In the genomic region with DNA sequence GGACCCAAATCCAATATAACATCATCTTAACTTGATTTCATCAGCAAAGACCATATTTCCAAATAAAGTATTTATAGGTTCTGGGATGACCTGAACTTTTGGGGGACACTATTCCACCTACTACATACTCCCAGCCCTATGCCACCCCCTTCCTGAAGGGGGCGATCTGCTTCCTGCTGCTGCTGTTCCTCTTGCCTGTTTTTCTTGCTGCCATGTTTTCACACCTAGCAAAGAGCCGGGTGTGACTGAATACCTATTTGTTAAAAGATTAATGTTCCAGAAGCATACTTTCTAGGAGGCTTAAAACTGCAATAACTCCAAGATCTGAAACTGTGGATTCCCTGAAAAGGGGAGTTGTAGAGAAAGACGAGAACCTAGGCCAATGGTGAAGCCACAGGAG, we compare ENCODE assay signal across 13 cellular contexts.
DNase-seq lines count a peak whose midpoint lies in the region; ATAC-seq and TF ChIP-seq lines count a peak whose summit lies in the region.
"Had no signal": no experiment of that assay in that cellular context is flagged by ENCODE, and none has a peak within 500 bp of the region (broad histone marks: within the 10 kb centered on the region; RNA-seq: fewer than 3 reads in every experiment).

No MANE protein-coding gene starts in this region.

- DNase-seq in stimulated activated naive CD8-positive, alpha-beta T cell treated with anti-CD3 and anti-CD28 coated beads, Interleukin-15, amount 100 ng/mL, for 72 hours: no peak
- DNase-seq in stimulated activated naive CD8-positive, alpha-beta T cell treated with anti-CD3 and anti-CD28 coated beads, Interleukin-15, Interleukin-2, amounts not matched to agents 100 U/mL and 50 U/mL, for 24 hours: no peak
- DNase-seq in NAMALWA (ENCODE audit: low spot score) (peak; percentile 13), chondrocyte (ENCODE audit: low spot score) (no peak), upper lobe of right lung (no peak), NOMO-1 (lab: John Stamatoyannopoulos, UW; ENCODE audit: unreplicated experiment in 2 of 2) (no peak), SIG-M5 (lab: John Stamatoyannopoulos, UW) (no peak)
- DNase-seq: activated CD4-positive, alpha-beta T cell treated with anti-CD3 and anti-CD28 coated beads for 48 hours; amniotic stem cell; NCI-H187 treated with DMSO at 0.1 percent for 48 hours; stimulated activated CD8-positive, alpha-beta memory T cell treated with anti-CD3 and anti-CD28 coated beads, Interleukin-4, amount 100 ng/mL, for 48 hours had no signal

- H3K27me3 Mint-ChIP-seq in stimulated activated naive CD8-positive, alpha-beta T cell treated with anti-CD3 and anti-CD28 coated beads, Interleukin-15, amount 100 ng/mL, for 72 hours: peaks cover 7% of the 10 kb centered on the region
- H3K27me3 Mint-ChIP-seq in chondrocyte (ENCODE audit: low read depth): no peaks in the 10 kb centered on the region

- H3K4me3 Mint-ChIP-seq in stimulated activated naive CD8-positive, alpha-beta T cell treated with anti-CD3 and anti-CD28 coated beads, Interleukin-15, amount 100 ng/mL, for 72 hours: peak overlapping the region in 1 of 2 donors; percentile 43
- no peak overlapping the region for H3K4me3 Mint-ChIP-seq in chondrocyte (ENCODE audit: unreplicated experiment)

- H3K4me1 ChIP-seq in upper lobe of right lung: no peaks in the 10 kb centered on the region

- ATAC-seq in stimulated activated naive CD8-positive, alpha-beta T cell treated with anti-CD3 and anti-CD28 coated beads, Interleukin-15, amount 100 ng/mL, for 72 hours: no peak
- no peak for ATAC-seq in stimulated activated naive CD8-positive, alpha-beta T cell treated with anti-CD3 and anti-CD28 coated beads, Interleukin-15, Interleukin-2, amounts not matched to agents 100 U/mL and 50 U/mL, for 24 hours
- ATAC-seq in upper lobe of right lung (no peak), HG03159 (IDR thresholded peaks at IDR 0.05; ENCODE audit: unreplicated experiment) (no peak)

- peak overlapping the region; percentile 51 to 88 for H3K27ac Mint-ChIP-seq in stimulated activated naive CD8-positive, alpha-beta T cell treated with anti-CD3 and anti-CD28 coated beads, Interleukin-15, amount 100 ng/mL, for 72 hours
- H3K27ac Mint-ChIP-seq in chondrocyte (ENCODE audit: unreplicated experiment): no peak overlapping the region

- H3K27me3 ChIP-seq in upper lobe of right lung: no peaks in the 10 kb centered on the region

- H3K9me3 ChIP-seq in upper lobe of right lung: no peaks in the 10 kb centered on the region

- no peak overlapping the region for H3K4me3 ChIP-seq in upper lobe of right lung

- TF ChIP-seq CTCF in chondrocyte (IDR thresholded peaks at IDR 0.05): peak; percentile 47
- TF ChIP-seq CTCF in upper lobe of right lung (IDR thresholded peaks at IDR 0.05): peak; percentile 24

- no peak overlapping the region for H3K27ac ChIP-seq in upper lobe of right lung
- H3K27ac ChIP-seq: RWPE1 had no signal

- no peaks in the 10 kb centered on the region for H3K36me3 ChIP-seq in upper lobe of right lung

- H3K36me3 Mint-ChIP-seq in chondrocyte (ENCODE audit: low read depth): no peaks in the 10 kb centered on the region

- peaks cover 0 to 12% of the 10 kb centered on the region in 2 donors for H3K9me3 Mint-ChIP-seq in stimulated activated naive CD8-positive, alpha-beta T cell treated with anti-CD3 and anti-CD28 coated beads, Interleukin-15, amount 100 ng/mL, for 72 hours
- no peaks in the 10 kb centered on the region for H3K9me3 Mint-ChIP-seq in chondrocyte (ENCODE audit: low read depth)

- intact Hi-C loops in upper lobe of right lung (cut with DNase I): no loop called here

- H3K4me1 Mint-ChIP-seq in stimulated activated naive CD8-positive, alpha-beta T cell treated with anti-CD3 and anti-CD28 coated beads, Interleukin-15, amount 100 ng/mL, for 72 hours: peaks cover 51% of the 10 kb centered on the region
- peaks cover 11% of the 10 kb centered on the region for H3K4me1 Mint-ChIP-seq in chondrocyte (ENCODE audit: low read depth)
